In the genomic region with DNA sequence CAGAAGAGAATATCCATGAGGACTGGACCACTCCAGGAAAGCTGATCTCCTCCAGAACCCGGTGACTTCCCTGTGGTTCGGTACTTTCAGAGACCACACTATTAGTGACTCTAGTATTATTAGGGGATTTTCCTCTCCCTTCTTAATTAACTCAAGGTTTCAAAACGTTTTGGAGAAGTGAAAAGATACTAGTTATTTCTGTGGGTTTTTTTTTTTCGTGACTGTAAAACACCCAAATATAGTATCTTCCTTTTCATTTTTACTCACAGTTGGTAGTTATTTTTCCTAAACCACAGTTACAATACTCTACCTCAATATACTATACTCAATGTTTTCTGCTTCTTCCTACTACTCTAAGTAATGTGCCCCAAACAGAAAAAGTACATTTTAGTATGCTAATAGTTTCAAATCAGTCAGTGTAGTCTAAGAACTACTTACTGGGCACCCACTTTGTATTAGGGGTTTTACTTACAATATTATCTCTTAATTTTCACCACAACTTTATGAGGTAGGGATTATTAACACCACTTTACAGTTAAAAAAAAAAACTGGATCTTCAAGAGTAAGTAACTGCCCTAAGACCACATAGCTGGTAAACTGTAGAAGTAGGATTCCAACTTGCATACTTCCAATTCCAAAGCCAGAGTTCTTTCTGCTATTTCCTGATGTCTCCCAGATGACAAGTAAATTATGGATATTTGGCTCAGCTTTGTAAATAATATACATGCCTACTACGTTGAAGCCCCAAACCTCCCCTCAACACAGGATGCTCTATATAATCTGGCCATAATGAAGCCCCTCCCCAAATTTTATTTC, we compare ENCODE assay signal across 1 cellular context.
A peak's percentile ranks its signal among the peaks of the same experiment; 100 is the strongest.
TF ChIP-seq lines count a peak whose summit lies in the region.

No MANE protein-coding gene starts in this region.

TF ChIP-seq in GM12878, 131 proteins besides CTCF, POLR2A, EP300 and RAD21 (continued from another document):
- TF ChIP-seq, protein P1, sequence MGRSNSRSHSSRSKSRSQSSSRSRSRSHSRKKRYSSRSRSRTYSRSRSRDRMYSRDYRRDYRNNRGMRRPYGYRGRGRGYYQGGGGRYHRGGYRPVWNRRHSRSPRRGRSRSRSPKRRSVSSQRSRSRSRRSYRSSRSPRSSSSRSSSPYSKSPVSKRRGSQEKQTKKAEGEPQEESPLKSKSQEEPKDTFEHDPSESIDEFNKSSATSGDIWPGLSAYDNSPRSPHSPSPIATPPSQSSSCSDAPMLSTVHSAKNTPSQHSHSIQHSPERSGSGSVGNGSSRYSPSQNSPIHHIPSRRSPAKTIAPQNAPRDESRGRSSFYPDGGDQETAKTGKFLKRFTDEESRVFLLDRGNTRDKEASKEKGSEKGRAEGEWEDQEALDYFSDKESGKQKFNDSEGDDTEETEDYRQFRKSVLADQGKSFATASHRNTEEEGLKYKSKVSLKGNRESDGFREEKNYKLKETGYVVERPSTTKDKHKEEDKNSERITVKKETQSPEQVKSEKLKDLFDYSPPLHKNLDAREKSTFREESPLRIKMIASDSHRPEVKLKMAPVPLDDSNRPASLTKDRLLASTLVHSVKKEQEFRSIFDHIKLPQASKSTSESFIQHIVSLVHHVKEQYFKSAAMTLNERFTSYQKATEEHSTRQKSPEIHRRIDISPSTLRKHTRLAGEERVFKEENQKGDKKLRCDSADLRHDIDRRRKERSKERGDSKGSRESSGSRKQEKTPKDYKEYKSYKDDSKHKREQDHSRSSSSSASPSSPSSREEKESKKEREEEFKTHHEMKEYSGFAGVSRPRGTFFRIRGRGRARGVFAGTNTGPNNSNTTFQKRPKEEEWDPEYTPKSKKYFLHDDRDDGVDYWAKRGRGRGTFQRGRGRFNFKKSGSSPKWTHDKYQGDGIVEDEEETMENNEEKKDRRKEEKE (IDR thresholded peaks at IDR 0.05), result no peak
- TF ChIP-seq RELA (IDR thresholded peaks at IDR 0.05; ENCODE audit: borderline replicate concordance, partially characterized antibody), result peak; percentile 98
- TF ChIP-seq, protein P2, sequence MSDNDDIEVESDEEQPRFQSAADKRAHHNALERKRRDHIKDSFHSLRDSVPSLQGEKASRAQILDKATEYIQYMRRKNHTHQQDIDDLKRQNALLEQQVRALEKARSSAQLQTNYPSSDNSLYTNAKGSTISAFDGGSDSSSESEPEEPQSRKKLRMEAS (IDR thresholded peaks at IDR 0.05; ENCODE audit: low read depth, low read length), result no peak
- peak; percentile 78 for TF ChIP-seq MYB (IDR thresholded peaks at IDR 0.05; ENCODE audit: borderline replicate concordance, low read depth, low read length)
- TF ChIP-seq CBFB (IDR thresholded peaks at IDR 0.05; ENCODE audit: low read depth), result peak; percentile 90
- TF ChIP-seq, protein P3, sequence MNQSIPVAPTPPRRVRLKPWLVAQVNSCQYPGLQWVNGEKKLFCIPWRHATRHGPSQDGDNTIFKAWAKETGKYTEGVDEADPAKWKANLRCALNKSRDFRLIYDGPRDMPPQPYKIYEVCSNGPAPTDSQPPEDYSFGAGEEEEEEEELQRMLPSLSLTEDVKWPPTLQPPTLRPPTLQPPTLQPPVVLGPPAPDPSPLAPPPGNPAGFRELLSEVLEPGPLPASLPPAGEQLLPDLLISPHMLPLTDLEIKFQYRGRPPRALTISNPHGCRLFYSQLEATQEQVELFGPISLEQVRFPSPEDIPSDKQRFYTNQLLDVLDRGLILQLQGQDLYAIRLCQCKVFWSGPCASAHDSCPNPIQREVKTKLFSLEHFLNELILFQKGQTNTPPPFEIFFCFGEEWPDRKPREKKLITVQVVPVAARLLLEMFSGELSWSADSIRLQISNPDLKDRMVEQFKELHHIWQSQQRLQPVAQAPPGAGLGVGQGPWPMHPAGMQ (IDR thresholded peaks at IDR 0.05; ENCODE audit: borderline replicate concordance), result no peak
- no peak for TF ChIP-seq SIX5 (IDR thresholded peaks at IDR 0.05; ENCODE audit: low read depth, low read length, severe bottlenecking)
- TF ChIP-seq NR2C2 (IDR thresholded peaks at IDR 0.05; ENCODE audit: borderline replicate concordance, control insufficient read depth, insufficient read length, low read depth), result no peak
- no peak for TF ChIP-seq PAX8 (IDR thresholded peaks at IDR 0.05)
- TF ChIP-seq FOXM1 (IDR thresholded peaks at IDR 0.05; ENCODE audit: low read depth, low read length), result peak; percentile 99
- TF ChIP-seq TARDBP (IDR thresholded peaks at IDR 0.05; ENCODE audit: borderline replicate concordance), result no peak
- TF ChIP-seq, protein P4, sequence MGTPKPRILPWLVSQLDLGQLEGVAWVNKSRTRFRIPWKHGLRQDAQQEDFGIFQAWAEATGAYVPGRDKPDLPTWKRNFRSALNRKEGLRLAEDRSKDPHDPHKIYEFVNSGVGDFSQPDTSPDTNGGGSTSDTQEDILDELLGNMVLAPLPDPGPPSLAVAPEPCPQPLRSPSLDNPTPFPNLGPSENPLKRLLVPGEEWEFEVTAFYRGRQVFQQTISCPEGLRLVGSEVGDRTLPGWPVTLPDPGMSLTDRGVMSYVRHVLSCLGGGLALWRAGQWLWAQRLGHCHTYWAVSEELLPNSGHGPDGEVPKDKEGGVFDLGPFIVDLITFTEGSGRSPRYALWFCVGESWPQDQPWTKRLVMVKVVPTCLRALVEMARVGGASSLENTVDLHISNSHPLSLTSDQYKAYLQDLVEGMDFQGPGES (IDR thresholded peaks at IDR 0.05), result no peak
- peak; percentile 28 for TF ChIP-seq SP1 (IDR thresholded peaks at IDR 0.05; ENCODE audit: low read depth, low read length)
- TF ChIP-seq, protein P5, sequence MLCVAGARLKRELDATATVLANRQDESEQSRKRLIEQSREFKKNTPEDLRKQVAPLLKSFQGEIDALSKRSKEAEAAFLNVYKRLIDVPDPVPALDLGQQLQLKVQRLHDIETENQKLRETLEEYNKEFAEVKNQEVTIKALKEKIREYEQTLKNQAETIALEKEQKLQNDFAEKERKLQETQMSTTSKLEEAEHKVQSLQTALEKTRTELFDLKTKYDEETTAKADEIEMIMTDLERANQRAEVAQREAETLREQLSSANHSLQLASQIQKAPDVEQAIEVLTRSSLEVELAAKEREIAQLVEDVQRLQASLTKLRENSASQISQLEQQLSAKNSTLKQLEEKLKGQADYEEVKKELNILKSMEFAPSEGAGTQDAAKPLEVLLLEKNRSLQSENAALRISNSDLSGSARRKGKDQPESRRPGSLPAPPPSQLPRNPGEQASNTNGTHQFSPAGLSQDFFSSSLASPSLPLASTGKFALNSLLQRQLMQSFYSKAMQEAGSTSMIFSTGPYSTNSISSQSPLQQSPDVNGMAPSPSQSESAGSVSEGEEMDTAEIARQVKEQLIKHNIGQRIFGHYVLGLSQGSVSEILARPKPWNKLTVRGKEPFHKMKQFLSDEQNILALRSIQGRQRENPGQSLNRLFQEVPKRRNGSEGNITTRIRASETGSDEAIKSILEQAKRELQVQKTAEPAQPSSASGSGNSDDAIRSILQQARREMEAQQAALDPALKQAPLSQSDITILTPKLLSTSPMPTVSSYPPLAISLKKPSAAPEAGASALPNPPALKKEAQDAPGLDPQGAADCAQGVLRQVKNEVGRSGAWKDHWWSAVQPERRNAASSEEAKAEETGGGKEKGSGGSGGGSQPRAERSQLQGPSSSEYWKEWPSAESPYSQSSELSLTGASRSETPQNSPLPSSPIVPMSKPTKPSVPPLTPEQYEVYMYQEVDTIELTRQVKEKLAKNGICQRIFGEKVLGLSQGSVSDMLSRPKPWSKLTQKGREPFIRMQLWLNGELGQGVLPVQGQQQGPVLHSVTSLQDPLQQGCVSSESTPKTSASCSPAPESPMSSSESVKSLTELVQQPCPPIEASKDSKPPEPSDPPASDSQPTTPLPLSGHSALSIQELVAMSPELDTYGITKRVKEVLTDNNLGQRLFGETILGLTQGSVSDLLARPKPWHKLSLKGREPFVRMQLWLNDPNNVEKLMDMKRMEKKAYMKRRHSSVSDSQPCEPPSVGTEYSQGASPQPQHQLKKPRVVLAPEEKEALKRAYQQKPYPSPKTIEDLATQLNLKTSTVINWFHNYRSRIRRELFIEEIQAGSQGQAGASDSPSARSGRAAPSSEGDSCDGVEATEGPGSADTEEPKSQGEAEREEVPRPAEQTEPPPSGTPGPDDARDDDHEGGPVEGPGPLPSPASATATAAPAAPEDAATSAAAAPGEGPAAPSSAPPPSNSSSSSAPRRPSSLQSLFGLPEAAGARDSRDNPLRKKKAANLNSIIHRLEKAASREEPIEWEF (IDR thresholded peaks at IDR 0.05; ENCODE audit: insufficient replicate concordance, low read depth, low read length), result peak; percentile 84
